In the genomic region with DNA sequence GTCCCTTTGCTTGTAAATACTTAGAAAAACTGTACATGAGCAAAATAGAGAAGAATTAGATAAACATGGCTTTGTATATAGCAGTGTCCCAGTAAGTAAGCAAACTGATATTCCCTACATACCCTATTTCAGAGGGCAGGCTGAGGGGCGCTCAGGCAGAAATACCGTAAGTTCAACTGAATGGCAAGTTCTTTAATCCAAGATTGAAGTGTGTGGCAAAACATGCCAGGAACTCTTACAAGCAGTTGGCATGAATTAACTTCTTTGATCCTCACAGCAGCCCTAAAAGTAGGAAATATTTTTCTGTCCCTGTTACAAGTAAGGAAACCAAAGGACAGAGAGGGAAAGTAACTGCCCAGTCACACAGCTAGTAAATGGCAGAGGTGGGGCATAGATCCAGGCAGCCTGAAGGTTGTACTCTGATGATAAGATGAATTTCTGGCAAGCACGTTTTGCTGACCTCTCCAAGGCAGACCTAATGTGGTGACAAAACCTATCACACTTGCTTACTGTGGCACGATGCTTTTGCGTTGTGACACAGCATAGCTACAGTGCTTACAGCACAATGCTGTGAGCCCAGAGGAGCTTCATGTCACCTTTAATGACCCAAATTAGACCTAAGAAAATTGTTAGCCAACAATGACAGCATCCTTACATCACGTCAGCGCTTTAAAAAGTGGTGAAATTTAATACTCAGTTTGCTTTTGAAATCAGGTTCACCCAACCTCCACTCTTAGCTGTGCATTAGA, we compare ENCODE assay signal across 10 cellular contexts. TPM values are rescaled to one million over a fixed set of nuclear protein-coding genes. Genes with fewer than 3 reads are reported as not detected.
A peak's percentile ranks its signal among the peaks of the same experiment; 100 is the strongest.
DNase-seq lines count a peak whose midpoint lies in the region; ATAC-seq and TF ChIP-seq lines count a peak whose summit lies in the region.
"Had no signal": no experiment of that assay in that cellular context is flagged by ENCODE, and none has a peak within 500 bp of the region (broad histone marks: within the 10 kb centered on the region; RNA-seq: fewer than 3 reads in every experiment).

No MANE protein-coding gene starts in this region.

- POLR2A ChIA-PET in PC-3 (lab: Charles Lee; ENCODE audit: unreplicated experiment): interaction anchor here (0.6 to 0.7 kb wide), 2 partner anchors 9 to 47 kb away, joined by 3 read pairs; no protein-coding TSS in a partner anchor

- H3K27me3 ChIP-seq in PC-3 (ENCODE audit: low read length): no peaks in the 10 kb centered on the region

- H3K79me2 ChIP-seq in PC-3 (ENCODE audit: low read length): no peaks in the 10 kb centered on the region

- no peak for ATAC-seq in PC-3
- peak; percentile 33 for ATAC-seq in sciatic nerve
- no peak for ATAC-seq in GM18867 (IDR thresholded peaks at IDR 0.05; ENCODE audit: unreplicated experiment)

- no TSS peak for BruUV-seq in PC-3 (replicated peaks; lab: Mats Ljungman, UMichigan)

- H3F3A ChIP-seq in PC-3 (ENCODE audit: low read length, unreplicated experiment): peaks cover 9% of the 10 kb centered on the region

- H3K4me1 ChIP-seq in PC-3 (ENCODE audit: insufficient read depth, low read length): peaks cover 55% of the 10 kb centered on the region

- no peaks in the 10 kb centered on the region for H3K36me3 ChIP-seq in PC-3 (ENCODE audit: low read depth, low read length)

- CTCF ChIA-PET in PC-3 (lab: Charles Lee): interaction anchor here (1.5 kb wide), 1 partner anchor 8 kb away, joined by 8 read pairs; no protein-coding TSS in a partner anchor

- H4K20me1 ChIP-seq in PC-3 (ENCODE audit: low read length): no peaks in the 10 kb centered on the region

- H3K9ac ChIP-seq in PC-3 (ENCODE audit: low read length): peak overlapping the region; percentile 87; the same call in 1 of the 2 replicates

- H3K4me2 ChIP-seq in PC-3 (ENCODE audit: low read length): peak overlapping the region; percentile 83; the same call in 1 of the 2 replicates

- intact Hi-C loops in PC-3 (cut with micrococcal nuclease) (no loop called here), sciatic nerve (cut with DNase I) (no loop called here)

- H3K9me3 ChIP-seq in PC-3 (ENCODE audit: low read length): no peaks in the 10 kb centered on the region

- no peaks in the 10 kb centered on the region for H3K9me2 ChIP-seq in PC-3 (replicated peaks; ENCODE audit: low read length)

- no peak overlapping the region for H3K4me3 ChIP-seq in PC-3 (ENCODE audit: low read length)
- H3K4me3 ChIP-seq in fibroblast of pulmonary artery (replicated peaks; ENCODE audit: low read depth, low read length): no peak overlapping the region

- peak overlapping the region; percentile 96 for H3K27ac ChIP-seq in PC-3 (ENCODE audit: low read length)

- peak; percentile 25 for DNase-seq in DMS153 (lab: John Stamatoyannopoulos, UW)
- no peak for DNase-seq in PC-3
- peak; percentile 20 for DNase-seq in fibroblast of pulmonary artery (ENCODE audit: low read depth)
- DNase-seq in sciatic nerve (ENCODE audit: low spot score): no peak
- DNase-seq in NCI-H2029 treated with DMSO at 0.1 percent for 48 hours (lab: John Stamatoyannopoulos, UW): no peak
- no peak for DNase-seq in GM19240 (ENCODE audit: insufficient read length, low spot score)
- no peak for DNase-seq in stimulated activated naive CD4-positive, alpha-beta T cell (lab: John Stamatoyannopoulos, UW)
- DNase-seq: activated B cell treated with CpG ODN at 0.5 μM for 24 hours, NCI-H2171 treated with DMSO at 0.1 percent for 48 hours had no signal

- H2AFZ ChIP-seq in PC-3 (ENCODE audit: low read length): no peak overlapping the region

- TF ChIP-seq CTCF in PC-3 (conservative IDR thresholded peaks at IDR 0.05; ENCODE audit: low read depth, low read length) (no peak), fibroblast of pulmonary artery (IDR thresholded peaks at IDR 0.05; ENCODE audit: low read length, missing control alignments) (no peak)

RNA-seq across cellular contexts. Expression of gene THEM4, which starts 35.0 kb away (rescaled TPM):
- total RNA-seq in PC-3 (2014; rRNA removed): 18.1 and 19.6 TPM in 2 replicates
- total RNA-seq in sciatic nerve: 14.9 TPM

RNA-seq across cellular contexts. Expression of gene S100A10, which starts 49.4 kb away (rescaled TPM):
- 349 and 400 TPM in 2 replicates for total RNA-seq in PC-3 (2014; rRNA removed)
- 550 TPM for total RNA-seq in sciatic nerve

Comparison
In these comparisons a context has a peak if more than half of its experiments do, and no peak if none do; other contexts are left out.
1. DNase-seq: peak in DMS153 (single experiment) and fibroblast of pulmonary artery (single experiment); none in PC-3 (single experiment), sciatic nerve (single experiment), NCI-H2029 treated with DMSO at 0.1 percent for 48 hours (single experiment), GM19240 (single experiment) and stimulated activated naive CD4-positive, alpha-beta T cell (0 of 6).